ENCODE assay signal across 33 cellular contexts in the genomic region with DNA sequence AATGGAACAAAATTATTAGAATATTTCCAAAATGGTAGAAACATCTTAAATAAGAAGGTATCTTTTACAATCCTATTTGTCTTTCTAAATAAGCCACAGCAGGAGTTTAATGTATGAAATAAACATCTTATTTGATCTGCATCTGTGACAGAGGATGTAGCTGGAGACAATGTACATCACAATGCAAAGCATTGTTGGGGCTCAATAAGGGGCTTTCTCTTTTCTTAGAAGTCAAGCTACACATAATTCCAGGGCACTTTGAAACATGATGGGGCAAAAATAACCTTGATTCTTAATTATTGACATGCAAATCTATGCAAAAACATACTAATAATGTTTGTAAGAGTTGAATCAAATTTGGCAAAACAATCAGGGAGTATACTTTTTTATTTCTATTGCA.
"Had no signal": no experiment of that assay in that cellular context is flagged by ENCODE, and none has a peak within 500 bp of the region (broad histone marks: within the 10 kb centered on the region; RNA-seq: fewer than 3 reads in every experiment).

No MANE protein-coding gene starts in this region.

- H3K27me3 ChIP-seq: adrenal gland, body of pancreas, brain microvascular endothelial cell, breast epithelium had no signal

- H3K36me3 Mint-ChIP-seq: activated CD4-positive, alpha-beta memory T cell treated with anti-CD3 and anti-CD28 coated beads for 36 hours; activated naive CD4-positive, alpha-beta T cell treated with anti-CD3 and anti-CD28 coated beads, Interleukin-2, amount 50 U/mL, for 72 hours; activated naive CD8-positive, alpha-beta T cell treated with anti-CD3 and anti-CD28 coated beads for 36 hours had no signal

- H3K4me1 Mint-ChIP-seq: activated B cell treated with CpG ODN at 0.5 μM for 24 hours; activated CD4-positive, alpha-beta T cell treated with anti-CD3 and anti-CD28 coated beads, Interleukin-2, amount 10 ng/mL, durations not matched to agents 24 days and 14 days; activated naive CD8-positive, alpha-beta T cell treated with anti-CD3 and anti-CD28 coated beads for 36 hours; activated T-helper 17 cell treated with anti-CD3 and anti-CD28 coated beads, Interleukin-2, amount 50 U/mL, for 72 hours had no signal

- H3K4me1 ChIP-seq: adrenal gland, body of pancreas, breast epithelium had no signal

- DNase-seq: activated B cell treated with CpG ODN at 0.5 μM for 24 hours; activated CD4-positive, alpha-beta memory T cell treated with anti-CD3 and anti-CD28 coated beads for 36 hours; activated CD4-positive, alpha-beta T cell treated with anti-CD3 and anti-CD28 coated beads for 4 hours; activated CD4-positive, alpha-beta T cell treated with anti-CD3 and anti-CD28 coated beads, Interleukin-2, amount 10 ng/mL, durations not matched to agents 24 days and 14 days; activated CD4-positive, alpha-beta T cell treated with anti-CD3 and anti-CD28 coated beads, Interleukin-2, amount 50 U/mL, for 1 hour; activated CD4-positive, alpha-beta T cell treated with anti-CD3 and anti-CD28 coated beads, Interleukin-2, amount 50 U/mL, for 4 hours; activated CD4-positive, CD25-positive, alpha-beta regulatory T cell treated with anti-CD3 and anti-CD28 coated beads, Interleukin-2, amount 50 U/mL, for 72 hours; activated CD8-positive, alpha-beta memory T cell treated with anti-CD3 and anti-CD28 coated beads, Interleukin-2, amount 50 U/mL, for 4 hours; activated CD8-positive, alpha-beta T cell treated with anti-CD3 and anti-CD28 coated beads for 36 hours; activated effector memory CD4-positive, alpha-beta T cell treated with anti-CD3 and anti-CD28 coated beads, Interleukin-2, amount 50 U/mL, for 16 hours; activated gamma-delta T cell treated with Interleukin-2 at 50 U/mL for 16 hours; activated naive CD4-positive, alpha-beta T cell; activated naive CD4-positive, alpha-beta T cell treated with anti-CD3 and anti-CD28 coated beads for 36 hours; activated naive CD4-positive, alpha-beta T cell treated with anti-CD3 and anti-CD28 coated beads, Interleukin-2, amount 50 U/mL, for 16 hours; activated naive CD8-positive, alpha-beta T cell treated with anti-CD3 and anti-CD28 coated beads for 36 hours; activated T-cell treated with anti-CD3 and anti-CD28 coated beads for 4 hours; activated T-cell treated with anti-CD3 and anti-CD28 coated beads, Interleukin-2, amount 50 U/mL, for 1 hour; activated T-cell treated with anti-CD3 and anti-CD28 coated beads, Interleukin-2, amount 50 U/mL, for 4 hours; activated T-cell treated with anti-CD3 and anti-CD28 coated beads, Interleukin-2, amount 50 U/mL, for 72 hours; adrenal gland; amniotic stem cell; aorta; body of pancreas; brain microvascular endothelial cell; central memory CD4-positive, alpha-beta T cell; T-helper 2 cell; T-helper 9 cell; WERI-Rb-1 had no signal

- H3K36me3 ChIP-seq: adrenal gland, brain microvascular endothelial cell, breast epithelium, WERI-Rb-1 had no signal

- H3K4me3 Mint-ChIP-seq: activated B cell treated with CpG ODN at 0.5 μM for 24 hours; activated CD4-positive, alpha-beta memory T cell treated with anti-CD3 and anti-CD28 coated beads for 36 hours; activated CD4-positive, alpha-beta T cell treated with anti-CD3 and anti-CD28 coated beads, Interleukin-2, amount 10 ng/mL, durations not matched to agents 24 days and 14 days; activated CD8-positive, alpha-beta T cell treated with anti-CD3 and anti-CD28 coated beads for 36 hours; activated naive CD4-positive, alpha-beta T cell treated with anti-CD3 and anti-CD28 coated beads for 36 hours; activated naive CD8-positive, alpha-beta T cell treated with anti-CD3 and anti-CD28 coated beads for 36 hours; activated T-cell treated with anti-CD3 and anti-CD28 coated beads, Interleukin-2, amount 50 U/mL, for 4 hours; activated T-cell treated with anti-CD3 and anti-CD28 coated beads, Interleukin-2, amount 50 U/mL, for 72 hours; activated T-helper 1 cell treated with anti-CD3 and anti-CD28 coated beads, Interleukin-12 subunit alpha, Interleukin-12 subunit beta, Interleukin-2, Interleukin-4 antibody, amounts not matched to agents 30 ng/mL and 10 ng/mL and 1 ng/mL, durations not matched to agents 14 hours and 24 hours and 36 hours; activated T-helper 17 cell treated with anti-CD3 and anti-CD28 coated beads, Interleukin-2, amount 50 U/mL, for 72 hours; T-helper 2 cell treated with Interferon-gamma antibody and Interleukin-4, amounts not matched to agents 5 μg/mL and 100 μg/mL, for 36 hours had no signal

- H3K9me3 ChIP-seq: adrenal gland, body of pancreas had no signal

- H3K27ac ChIP-seq: adrenal gland, body of pancreas, brain microvascular endothelial cell, breast epithelium, WERI-Rb-1 had no signal

- H3K27ac Mint-ChIP-seq: activated B cell treated with CpG ODN at 0.5 μM for 24 hours; activated CD4-positive, alpha-beta memory T cell treated with anti-CD3 and anti-CD28 coated beads for 36 hours; activated CD4-positive, alpha-beta T cell treated with anti-CD3 and anti-CD28 coated beads, Interleukin-2, amount 10 ng/mL, durations not matched to agents 24 days and 14 days; activated CD8-positive, alpha-beta T cell treated with anti-CD3 and anti-CD28 coated beads for 36 hours; activated naive CD4-positive, alpha-beta T cell treated with anti-CD3 and anti-CD28 coated beads for 36 hours; activated naive CD4-positive, alpha-beta T cell treated with anti-CD3 and anti-CD28 coated beads, Interleukin-2, amount 50 U/mL, for 72 hours; activated naive CD8-positive, alpha-beta T cell treated with anti-CD3 and anti-CD28 coated beads for 36 hours; activated T-cell treated with anti-CD3 and anti-CD28 coated beads, Interleukin-2, amount 50 U/mL, for 72 hours; activated T-helper 1 cell treated with anti-CD3 and anti-CD28 coated beads, Interleukin-12 subunit alpha, Interleukin-12 subunit beta, Interleukin-2, Interleukin-4 antibody, amounts not matched to agents 30 ng/mL and 10 ng/mL and 1 ng/mL, durations not matched to agents 14 hours and 24 hours and 36 hours; activated T-helper 17 cell treated with anti-CD3 and anti-CD28 coated beads, Interleukin-2, amount 50 U/mL, for 72 hours; T-helper 2 cell treated with Interferon-gamma antibody and Interleukin-4, amounts not matched to agents 5 μg/mL and 100 μg/mL, for 36 hours had no signal

- ATAC-seq: activated CD8-positive, alpha-beta T cell treated with anti-CD3 and anti-CD28 coated beads for 36 hours; activated naive CD4-positive, alpha-beta T cell treated with anti-CD3 and anti-CD28 coated beads, Interleukin-2, amount 50 U/mL, for 72 hours; activated T-cell treated with anti-CD3 and anti-CD28 coated beads, Interleukin-2, amount 50 U/mL, for 4 hours; activated T-cell treated with anti-CD3 and anti-CD28 coated beads, Interleukin-2, amount 50 U/mL, for 72 hours; activated T-helper 17 cell treated with anti-CD3 and anti-CD28 coated beads, Interleukin-2, amount 50 U/mL, for 72 hours; body of pancreas had no signal

- H3K4me3 ChIP-seq: adrenal gland, body of pancreas, breast epithelium had no signal

- H3K27me3 Mint-ChIP-seq: activated B cell treated with CpG ODN at 0.5 μM for 24 hours; activated CD4-positive, alpha-beta memory T cell treated with anti-CD3 and anti-CD28 coated beads for 36 hours; activated CD4-positive, alpha-beta T cell treated with anti-CD3 and anti-CD28 coated beads, Interleukin-2, amount 10 ng/mL, durations not matched to agents 24 days and 14 days; activated CD8-positive, alpha-beta T cell treated with anti-CD3 and anti-CD28 coated beads for 36 hours; activated naive CD8-positive, alpha-beta T cell treated with anti-CD3 and anti-CD28 coated beads for 36 hours; activated T-helper 17 cell treated with anti-CD3 and anti-CD28 coated beads, Interleukin-2, amount 50 U/mL, for 72 hours had no signal
